ENCODE assay signal across 3 cellular contexts in genomic region chr15:49760749-49761148, GRCh38.
A peak's percentile ranks its signal among the peaks of the same experiment; 100 is the strongest.
TF ChIP-seq lines count a peak whose summit lies in the region.

No MANE protein-coding gene starts in this region.

TF ChIP-seq in SK-N-SH treated with all-trans-retinoic acid at 6 μM for 48 hours, 23 proteins besides CTCF, POLR2A, EP300 and RAD21 (continued from another document):
- TF ChIP-seq, protein P1, sequence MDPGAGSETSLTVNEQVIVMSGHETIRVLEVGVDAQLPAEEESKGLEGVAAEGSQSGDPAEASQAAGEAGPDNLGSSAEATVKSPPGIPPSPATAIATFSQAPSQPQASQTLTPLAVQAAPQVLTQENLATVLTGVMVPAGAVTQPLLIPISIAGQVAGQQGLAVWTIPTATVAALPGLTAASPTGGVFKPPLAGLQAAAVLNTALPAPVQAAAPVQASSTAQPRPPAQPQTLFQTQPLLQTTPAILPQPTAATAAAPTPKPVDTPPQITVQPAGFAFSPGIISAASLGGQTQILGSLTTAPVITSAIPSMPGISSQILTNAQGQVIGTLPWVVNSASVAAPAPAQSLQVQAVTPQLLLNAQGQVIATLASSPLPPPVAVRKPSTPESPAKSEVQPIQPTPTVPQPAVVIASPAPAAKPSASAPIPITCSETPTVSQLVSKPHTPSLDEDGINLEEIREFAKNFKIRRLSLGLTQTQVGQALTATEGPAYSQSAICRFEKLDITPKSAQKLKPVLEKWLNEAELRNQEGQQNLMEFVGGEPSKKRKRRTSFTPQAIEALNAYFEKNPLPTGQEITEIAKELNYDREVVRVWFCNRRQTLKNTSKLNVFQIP (CRISPR knock-in tag; IDR thresholded peaks at IDR 0.05; ENCODE audit: borderline replicate concordance, low read depth), result no peak

TF ChIP-seq in SK-N-SH, 30 proteins besides CTCF, POLR2A, EP300 and RAD21 (continued from another document):
- TF ChIP-seq TCF12 (IDR thresholded peaks at IDR 0.05), result no peak
- no peak for TF ChIP-seq MEF2A (IDR thresholded peaks at IDR 0.05; ENCODE audit: borderline replicate concordance, low read depth)
- TF ChIP-seq NRF1 (IDR thresholded peaks at IDR 0.05; ENCODE audit: low read depth, low read length), result no peak
- no peak for TF ChIP-seq MXI1 (IDR thresholded peaks at IDR 0.05; ENCODE audit: low read depth, low read length)
- no peak for TF ChIP-seq JUND (IDR thresholded peaks at IDR 0.05)
- no peak for TF ChIP-seq CHD2 (IDR thresholded peaks at IDR 0.05; ENCODE audit: low read length, partially characterized antibody)
- TF ChIP-seq ELF1 (IDR thresholded peaks at IDR 0.05), result no peak
- no peak for TF ChIP-seq SIN3A (IDR thresholded peaks at IDR 0.05; ENCODE audit: borderline replicate concordance, low read depth, low read length)
- TF ChIP-seq POLR2AphosphoS5 (IDR thresholded peaks at IDR 0.05; ENCODE audit: low read depth, low read length), result no peak

TF ChIP-seq in K562, 482 proteins besides CTCF, POLR2A, EP300 and RAD21 (continued from another document):
- TF ChIP-seq ZBTB49 (CRISPR knock-in tag; IDR thresholded peaks at IDR 0.05; ENCODE audit: borderline replicate concordance) (no peak), RBM25 (IDR thresholded peaks at IDR 0.05; ENCODE audit: low read depth, low read length, severe bottlenecking) (peak; percentile 35), ZNF277 (CRISPR knock-in tag; IDR thresholded peaks at IDR 0.05; ENCODE audit: borderline replicate concordance) (no peak)
